Comparison of ENCODE assay signal across 23 cellular contexts in genomic region chr1:96238426-96238825, GRCh38.
DNase-seq lines count a peak whose midpoint lies in the region; ATAC-seq lines count a peak whose summit lies in the region.
"Had no signal": no experiment of that assay in that cellular context is flagged by ENCODE, and none has a peak within 500 bp of the region (broad histone marks: within the 10 kb centered on the region; RNA-seq: fewer than 3 reads in every experiment).

No MANE protein-coding gene starts in this region.

- 53% methylated on average over 4 of the region's 4 CpGs for WGBS in mesenchymal stem cell

- no peaks in the 10 kb centered on the region for H3K4me1 ChIP-seq in mesenchymal stem cell (ENCODE audit: control insufficient read depth, insufficient read depth, low read depth, low read length)
- H3K4me1 ChIP-seq: BLaER1 had no signal

- H3K18ac ChIP-seq in mesenchymal stem cell (ENCODE audit: low read depth in 1 of 2, low read length in 2 of 2), result peak overlapping the region in 1 of 2 experiments; percentile 4

- peak overlapping the region in 1 of 2 experiments; percentile 55 for H3K14ac ChIP-seq in mesenchymal stem cell (ENCODE audit: low read length in 2 of 2)

- no peak overlapping the region for H4K91ac ChIP-seq in mesenchymal stem cell (ENCODE audit: low read length)

- H3K27me3 ChIP-seq in mesenchymal stem cell (ENCODE audit: control insufficient read depth in 1 of 2, insufficient read depth in 1 of 2, low read length in 2 of 2), result no peaks in the 10 kb centered on the region
- H3K27me3 ChIP-seq: BLaER1 had no signal

- no peak overlapping the region for H3K27ac ChIP-seq in mesenchymal stem cell (ENCODE audit: low read length, poor library complexity, severe bottlenecking)
- H3K27ac ChIP-seq: BLaER1, KMS-11, SK-N-MC had no signal

- no peak overlapping the region for H3K4ac ChIP-seq in mesenchymal stem cell (ENCODE audit: low read depth in 1 of 2, low read length in 2 of 2)

- H3K4me2 ChIP-seq in mesenchymal stem cell (ENCODE audit: low read length, poor library complexity, severe bottlenecking), result no peak overlapping the region
- H3K4me2 ChIP-seq: BLaER1, KMS-11 had no signal

- H2BK15ac ChIP-seq in mesenchymal stem cell (ENCODE audit: low read depth, poor library complexity, severe bottlenecking), result no peak overlapping the region

- no peaks in the 10 kb centered on the region for H3K9me3 ChIP-seq in mesenchymal stem cell (ENCODE audit: control insufficient read depth, low read length)
- H3K9me3 ChIP-seq: BLaER1 had no signal

- H2BK12ac ChIP-seq in mesenchymal stem cell (ENCODE audit: low read length in 2 of 2), result no peak overlapping the region

- DNase-seq in AG08395 (ENCODE audit: low spot score), result peak; percentile 29
- DNase-seq in AG20443 (ENCODE audit: low spot score), result peak; percentile 11
- DNase-seq in NCI-H524 treated with DMSO at 0.1 percent for 48 hours (lab: John Stamatoyannopoulos, UW), result peak; percentile 78
- peak; percentile 10 for DNase-seq in mesenchymal stem cell
- DNase-seq in NCI-H69 (lab: John Stamatoyannopoulos, UW), result no peak
- no peak for DNase-seq in stimulated activated CD4-positive, alpha-beta T cell treated with anti-CD3 and anti-CD28 coated beads, Interleukin-12 subunit alpha, Interleukin-12 subunit beta, amount 100 ng/mL, for 4 hours
- DNase-seq: CD4-positive, CD25-positive, alpha-beta regulatory T cell; DMS79; EL; GDM1; HCEC 1CT; MM.1S; NCI-H1417; NCI-H1694; NCI-H2029 treated with DMSO at 0.1 percent for 48 hours; NCI-H526; SIG-M5; SW 1271 had no signal

- no peak overlapping the region for H2BK5ac ChIP-seq in mesenchymal stem cell (ENCODE audit: low read depth, low read length, poor library complexity, severe bottlenecking)

- H3K4me3 ChIP-seq in mesenchymal stem cell (ENCODE audit: insufficient read depth in 1 of 2, low read depth in 1 of 2, low read length in 2 of 2), result no peak overlapping the region
- H3K4me3 ChIP-seq: BLaER1, GM12878, SK-N-MC had no signal

- no peaks in the 10 kb centered on the region for H3K36me3 ChIP-seq in mesenchymal stem cell (ENCODE audit: control insufficient read depth in 1 of 2, insufficient read depth in 2 of 2, low read depth in 1 of 2, low read length in 2 of 2)
- H3K36me3 ChIP-seq: BLaER1 had no signal

- no peak overlapping the region for H2BK120ac ChIP-seq in mesenchymal stem cell (ENCODE audit: low read depth, low read length)

- no peak overlapping the region for H2AFZ ChIP-seq in mesenchymal stem cell (ENCODE audit: low read depth, low read length)

- ATAC-seq in HG03432 (IDR thresholded peaks at IDR 0.05; ENCODE audit: unreplicated experiment), result no peak
- ATAC-seq: GM12878 had no signal

- no peak overlapping the region for H4K8ac ChIP-seq in mesenchymal stem cell (ENCODE audit: low read length)

- no peak overlapping the region for H2AK5ac ChIP-seq in mesenchymal stem cell (ENCODE audit: low read length, severe bottlenecking)

- H3K9ac ChIP-seq in mesenchymal stem cell (ENCODE audit: low read length), result no peak overlapping the region
- H3K9ac ChIP-seq: BLaER1, KMS-11 had no signal

- no peaks in the 10 kb centered on the region for H3K79me1 ChIP-seq in mesenchymal stem cell (replicated peaks; ENCODE audit: low read length, poor library complexity, severe bottlenecking)

- H3K23ac ChIP-seq in mesenchymal stem cell (ENCODE audit: low read length in 2 of 2), result no peak overlapping the region

Comparison
In these comparisons a context has a peak if more than half of its experiments do, and no peak if none do; other contexts are left out.
1. DNase-seq: peak in AG08395 (single experiment), AG20443 (single experiment), NCI-H524 treated with DMSO at 0.1 percent for 48 hours (single experiment) and mesenchymal stem cell (single experiment); none in NCI-H69 (single experiment) and stimulated activated CD4-positive, alpha-beta T cell treated with anti-CD3 and anti-CD28 coated beads, Interleukin-12 subunit alpha, Interleukin-12 subunit beta, amount 100 ng/mL, for 4 hours (single experiment).